ENCODE assay signal across 16 cellular contexts in the genomic region with DNA sequence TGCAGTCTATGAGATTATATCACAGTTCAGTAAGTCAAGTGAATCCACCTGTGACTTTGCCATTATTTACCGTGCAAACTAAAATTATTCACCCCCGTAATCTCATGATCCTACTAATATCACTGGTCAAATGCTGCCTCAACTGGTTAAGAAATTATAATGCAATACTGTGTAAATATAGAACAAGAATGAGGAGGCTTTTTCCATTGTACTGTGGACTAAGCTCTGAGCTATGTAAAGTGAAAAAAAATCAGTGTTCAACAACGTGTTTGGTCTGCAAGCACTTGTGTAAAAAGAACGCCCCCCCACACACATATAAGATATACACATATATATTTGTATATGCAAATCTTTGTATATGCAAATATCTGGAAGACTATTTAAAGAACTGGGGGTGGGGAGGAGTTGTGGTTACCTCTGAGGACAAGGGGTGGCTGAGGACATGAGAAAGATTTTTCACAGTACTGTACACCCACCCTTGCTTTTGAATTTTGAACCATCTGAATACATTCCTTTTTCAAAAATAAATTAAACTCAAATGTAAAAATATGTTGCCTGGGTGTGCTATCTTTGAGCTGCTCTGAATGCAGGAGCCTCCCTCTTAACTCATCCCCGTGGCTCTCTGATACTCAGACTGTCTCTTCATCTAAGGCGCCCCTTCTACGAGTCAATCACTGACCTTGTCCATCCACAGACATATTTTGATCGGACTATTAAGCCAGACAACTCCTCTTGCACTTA. TPM values are rescaled to one million over a fixed set of nuclear protein-coding genes. Genes with fewer than 3 reads are reported as not detected.
A peak's percentile ranks its signal among the peaks of the same experiment; 100 is the strongest.
DNase-seq lines count a peak whose midpoint lies in the region; ATAC-seq, FAIRE-seq and TF ChIP-seq lines count a peak whose summit lies in the region.
"Had no signal": no experiment of that assay in that cellular context is flagged by ENCODE, and none has a peak within 500 bp of the region (broad histone marks: within the 10 kb centered on the region; RNA-seq: fewer than 3 reads in every experiment).

No MANE protein-coding gene starts in this region.

- no peaks in the 10 kb centered on the region for H3K79me2 ChIP-seq in GM23248 (ENCODE audit: insufficient read depth)
- no peaks in the 10 kb centered on the region for H3K79me2 ChIP-seq in GM12878 (ENCODE audit: control insufficient read depth, insufficient read depth, low read length)
- no peaks in the 10 kb centered on the region for H3K79me2 ChIP-seq in neural progenitor cell (ENCODE audit: low read depth)
- H3K79me2 ChIP-seq in PC-9 (ENCODE audit: low read depth): no peaks in the 10 kb centered on the region

- H4K20me1 ChIP-seq in GM23248 (ENCODE audit: insufficient read depth) (no peaks in the 10 kb centered on the region), GM12878 (ENCODE audit: control insufficient read depth, insufficient read depth) (no peaks in the 10 kb centered on the region), neural progenitor cell (ENCODE audit: low read depth) (no peaks in the 10 kb centered on the region), PC-9 (ENCODE audit: insufficient read depth) (no peaks in the 10 kb centered on the region)

- H3K4me1 Mint-ChIP-seq in neural progenitor cell: peaks cover 2% of the 10 kb centered on the region
- peaks cover 9% of the 10 kb centered on the region for H3K4me1 Mint-ChIP-seq in activated T-cell treated with anti-CD3 and anti-CD28 coated beads, Interleukin-2, amount 50 U/mL, for 4 hours (ENCODE audit: low read depth)

- H3K9me3 ChIP-seq in GM23248 (ENCODE audit: low read depth) (no peaks in the 10 kb centered on the region), GM12878 (replicated peaks; ENCODE audit: control insufficient read depth, insufficient read depth, low read length) (no peaks in the 10 kb centered on the region), neural progenitor cell (ENCODE audit: low read depth) (no peaks in the 10 kb centered on the region), PC-9 (ENCODE audit: insufficient read depth, low read depth) (no peaks in the 10 kb centered on the region)

- RAD21 ChIA-PET in GM12878 (lab: Charles Lee; ENCODE audit: unreplicated experiment): interaction anchor here (0.7 to 2.3 kb wide), 12 partner anchors 8 to 81 kb away, joined by 3 to 11 read pairs (median 4); no protein-coding TSS in a partner anchor

- no peak for FAIRE-seq in GM12878 (lab: Jason Lieb, UNC)
- FAIRE-seq: kidney had no signal

- no peaks in the 10 kb centered on the region for H3F3A ChIP-seq in GM23248 (ENCODE audit: insufficient read depth)
- H3F3A ChIP-seq in neural progenitor cell (ENCODE audit: low read depth): no peaks in the 10 kb centered on the region
- H3F3A ChIP-seq in PC-9 (ENCODE audit: insufficient read depth, low read depth): no peaks in the 10 kb centered on the region

- no peak overlapping the region for H3K4me2 ChIP-seq in GM23248 (ENCODE audit: unreplicated experiment)
- peak overlapping the region; percentile 61 for H3K4me2 ChIP-seq in GM12878 (ENCODE audit: control insufficient read depth, insufficient read depth)
- no peak overlapping the region for H3K4me2 ChIP-seq in neural progenitor cell
- no peak overlapping the region for H3K4me2 ChIP-seq in PC-9

- H3K9me2 ChIP-seq in GM23248 (ENCODE audit: insufficient read depth): no peaks in the 10 kb centered on the region
- no peaks in the 10 kb centered on the region for H3K9me2 ChIP-seq in PC-9 (ENCODE audit: insufficient read depth)

- 47 to 53% methylated on average over 8 of the region's 8 CpGs for WGBS in GM23248 (ENCODE audit: low coverage in 1 of 2, low lambda C conversion rate in 2 of 2, missing lambda C conversion rate in 2 of 2), 2 experiments
- WGBS in GM12878 (ENCODE audit: insufficient coverage, insufficient replicate concordance, low lambda C conversion rate, missing lambda C conversion rate): 25% methylated on average over 8 of the region's 8 CpGs

- H3K27ac Mint-ChIP-seq in neural progenitor cell: no peak overlapping the region
- H3K27ac Mint-ChIP-seq: CD8-positive, alpha-beta T cell had no signal

- H3K27me3 Mint-ChIP-seq in neural progenitor cell (ENCODE audit: insufficient read depth, low read depth): no peaks in the 10 kb centered on the region
- H3K27me3 Mint-ChIP-seq in activated T-cell treated with anti-CD3 and anti-CD28 coated beads, Interleukin-2, amount 50 U/mL, for 4 hours (ENCODE audit: low read depth): no peaks in the 10 kb centered on the region

- POLR2A ChIA-PET in GM10248 (lab: Yijun Ruan, JAX) (interaction anchor here (0.5 to 0.7 kb wide), 2 partner anchors 21 to 52 kb away, joined by 4 read pairs; no protein-coding TSS in a partner anchor), GM12878 (lab: Charles Lee) (interaction anchor here (0.6 to 1.4 kb wide), 8 partner anchors 11 to 74 kb away, joined by 3 to 5 read pairs (median 3); no protein-coding TSS in a partner anchor), PC-9 (lab: Charles Lee; ENCODE audit: unreplicated experiment) (interaction anchor here (0.8 kb wide), 1 partner anchor 171 kb away, joined by 4 read pairs; no protein-coding TSS in a partner anchor)

- BruUV-seq in GM12878 (replicated peaks; lab: Mats Ljungman, UMichigan) (no TSS peak), PC-9 (replicated peaks; lab: Mats Ljungman, UMichigan) (no TSS peak)

- in situ Hi-C loops in GM23248 (cut with MboI) (no loop called here), GM12878 (cut with MboI) (no loop called here)

- TF ChIP-seq RAD21 in GM12878 (IDR thresholded peaks at IDR 0.05; ENCODE audit: insufficient read depth, low read depth, low read length): no peak

- H3K27ac ChIP-seq in GM23248 (no peak overlapping the region), GM12878 (ENCODE audit: control insufficient read depth, insufficient read depth) (no peak overlapping the region), neural progenitor cell (no peak overlapping the region), PC-9 (no peak overlapping the region)
- H3K27ac ChIP-seq: SK-N-MC had no signal

- H3K9ac ChIP-seq in GM23248: no peak overlapping the region
- H3K9ac ChIP-seq in GM12878 (ENCODE audit: control insufficient read depth, insufficient read depth, low read length): no peak overlapping the region
- H3K9ac ChIP-seq in neural progenitor cell: no peak overlapping the region

- CTCF ChIA-PET in GM10248 (lab: Yijun Ruan, JAX): interaction anchor here (0.9 to 2.1 kb wide), 7 partner anchors 9 to 82 kb away, joined by 3 to 8 read pairs (median 4); a partner anchor contains a TSS
- CTCF ChIA-PET in GM12878 (lab: Yijun Ruan, JAX): interaction anchor here (0.6 to 2.1 kb wide), 7 partner anchors 11 to 874 kb away, joined by 3 to 7 read pairs (median 4); no protein-coding TSS in a partner anchor
- CTCF ChIA-PET in PC-9 (lab: Charles Lee): interaction anchor here (0.6 kb wide), 1 partner anchor 42 kb away, joined by 4 read pairs; no protein-coding TSS in a partner anchor

- TF ChIP-seq CTCF in GM10248 (IDR thresholded peaks at IDR 0.05; ENCODE audit: control extremely low read depth, extremely low read depth, low read depth, missing control alignments): no peak
- no peak for TF ChIP-seq CTCF in GM12878 (IDR thresholded peaks at IDR 0.05 in 2 of 3, conservative IDR thresholded peaks at IDR 0.05 in 1 of 3; ENCODE audit: control insufficient read depth in 2 of 3, extremely low read depth in 1 of 3, insufficient read depth in 1 of 3, low read depth in 3 of 3, low read length in 3 of 3)
- TF ChIP-seq CTCF in neural progenitor cell (IDR thresholded peaks at IDR 0.05): no peak
- no peak for TF ChIP-seq CTCF in PC-9 (conservative IDR thresholded peaks at IDR 0.05)

- no peak overlapping the region for H3K4me3 Mint-ChIP-seq in neural progenitor cell
- H3K4me3 Mint-ChIP-seq in activated T-cell treated with anti-CD3 and anti-CD28 coated beads, Interleukin-2, amount 50 U/mL, for 4 hours: no peak overlapping the region
- H3K4me3 Mint-ChIP-seq: CD8-positive, alpha-beta T cell; nephron had no signal

- SMC1A ChIA-PET in GM12878 (lab: Charles Lee; ENCODE audit: uncharacterized antibody, unreplicated experiment): interaction anchor here (0.6 to 3.1 kb wide), 21 partner anchors 8 to 123 kb away, joined by 3 to 12 read pairs (median 4); no protein-coding TSS in a partner anchor

- no peaks in the 10 kb centered on the region for H3K27me3 ChIP-seq in GM23248 (replicated peaks; ENCODE audit: insufficient read depth)
- no peaks in the 10 kb centered on the region for H3K27me3 ChIP-seq in GM12878 (replicated peaks in 1 of 2; ENCODE audit: control insufficient read depth in 2 of 2, insufficient read depth in 2 of 2, low read length in 1 of 2)
- no peaks in the 10 kb centered on the region for H3K27me3 ChIP-seq in neural progenitor cell
- H3K27me3 ChIP-seq in PC-9 (ENCODE audit: insufficient read depth, low read depth): no peaks in the 10 kb centered on the region
- H3K27me3 ChIP-seq: dorsolateral prefrontal cortex had no signal

- DNase-seq in GM10248 (ENCODE audit: extremely low spot score) (peak; percentile 43), GM23248 (peak; percentile 31), GM12878 (ENCODE audit: low read depth, low spot score) (no peak), neural progenitor cell (ENCODE audit: low spot score) (no peak), PC-9 (no peak)
- DNase-seq in activated T-cell treated with anti-CD3 and anti-CD28 coated beads, Interleukin-2, amount 50 U/mL, for 4 hours: no peak
- DNase-seq: amniotic stem cell; CD8-positive, alpha-beta T cell; kidney; NCI-H1436 treated with DMSO at 0.1 percent for 48 hours; NCI-H748 treated with DMSO at 0.1 percent for 48 hours had no signal

- H3K36me3 ChIP-seq in GM23248 (ENCODE audit: low read depth) (no peaks in the 10 kb centered on the region), GM12878 (ENCODE audit: control insufficient read depth in 2 of 2, insufficient read depth in 2 of 2, low read length in 1 of 2) (no peaks in the 10 kb centered on the region), neural progenitor cell (no peaks in the 10 kb centered on the region), PC-9 (ENCODE audit: low read depth) (no peaks in the 10 kb centered on the region)

- no peaks in the 10 kb centered on the region for H3K36me3 Mint-ChIP-seq in neural progenitor cell
- no peaks in the 10 kb centered on the region for H3K36me3 Mint-ChIP-seq in activated T-cell treated with anti-CD3 and anti-CD28 coated beads, Interleukin-2, amount 50 U/mL, for 4 hours (ENCODE audit: insufficient read depth)
- H3K36me3 Mint-ChIP-seq: CD8-positive, alpha-beta T cell had no signal

- no peak for TF ChIP-seq POLR2A in GM12878 (IDR thresholded peaks at IDR 0.05; ENCODE audit: low read depth, low read length)

- no peak overlapping the region for H3K4me3 ChIP-seq in GM23248
- H3K4me3 ChIP-seq in GM12878: peak overlapping the region; percentile 39; the same call in 1 of the 2 replicates
- H3K4me3 ChIP-seq in neural progenitor cell: no peak overlapping the region
- H3K4me3 ChIP-seq in PC-9: no peak overlapping the region
- H3K4me3 ChIP-seq: dorsolateral prefrontal cortex, SK-N-MC had no signal

- H3K4me1 ChIP-seq in GM23248 (ENCODE audit: insufficient read depth) (no peaks in the 10 kb centered on the region), GM12878 (ENCODE audit: control insufficient read depth, insufficient read depth, low read length) (peaks cover 20% of the 10 kb centered on the region), neural progenitor cell (no peaks in the 10 kb centered on the region), PC-9 (replicated peaks; ENCODE audit: insufficient read depth) (no peaks in the 10 kb centered on the region)

- ATAC-seq in GM12878 (peak; percentile 78), HG03175 (IDR thresholded peaks at IDR 0.05; ENCODE audit: unreplicated experiment) (no peak), GM21619 (IDR thresholded peaks at IDR 0.05; ENCODE audit: unreplicated experiment) (no peak)
- no peak for ATAC-seq in activated T-cell treated with anti-CD3 and anti-CD28 coated beads, Interleukin-2, amount 50 U/mL, for 4 hours
- ATAC-seq: CD8-positive, alpha-beta T cell had no signal

- H3K9me3 Mint-ChIP-seq in neural progenitor cell: no peaks in the 10 kb centered on the region
- no peaks in the 10 kb centered on the region for H3K9me3 Mint-ChIP-seq in activated T-cell treated with anti-CD3 and anti-CD28 coated beads, Interleukin-2, amount 50 U/mL, for 4 hours
- H3K9me3 Mint-ChIP-seq: CD8-positive, alpha-beta T cell; nephron had no signal

- intact Hi-C loops in GM12878 (cut with micrococcal nuclease; ENCODE audit: unreplicated experiment) (no loop called here), PC-9 (cut with micrococcal nuclease; ENCODE audit: unreplicated experiment) (no loop called here)

- TF ChIP-seq EP300 in GM12878 (IDR thresholded peaks at IDR 0.05; ENCODE audit: borderline replicate concordance in 1 of 2, control insufficient read depth in 1 of 2, low read depth in 2 of 2, low read length in 2 of 2): no peak

- H2AFZ ChIP-seq in GM23248 (no peak overlapping the region), GM12878 (ENCODE audit: control insufficient read depth, low read depth, low read length) (no peak overlapping the region; the same call in 1 of the 2 replicates), neural progenitor cell (replicated peaks) (peak overlapping the region; percentile 45), PC-9 (no peak overlapping the region)

RNA-seq across cellular contexts. Expression of a gene that starts 57.0 kb away (rescaled TPM):
- total RNA-seq in GM23248 (2014; rRNA removed; shearing (Covaris generic)): 379 and 430 TPM in 2 replicates
- polyA plus RNA-seq in GM23248 (2016; fragmentation: Nextera tagmentation; extraction: Ambion mirVana) (292 and 376 TPM in 2 replicates), GM12878 (2011; rRNA removed) (909 and 1,265 TPM in 2 replicates), GM12878 (2014; fragmentation: Illumina TruSeq; extraction: Trizol) (547 and 710 TPM in 2 replicates), GM12878 (2014; fragmentation: Nextera tagmentation; extraction: Ambion mirVana) (100 to 1,000 TPM; 268 to 424 TPM), GM12878 (2014; rRNA removed) (180 and 224 TPM in 2 replicates), GM12878 (2016; fragmentation: Nextera tagmentation; extraction: Ambion mirVana) (100 to 1,000 TPM; 232 to 423 TPM)
- 309 and 320 TPM in 2 replicates for total RNA-seq in GM12878 (2013; cell fraction: nucleolus; rRNA removed)
- total RNA-seq in GM12878 (2014; rRNA removed) (334 and 416 TPM in 2 replicates), GM12878 (2014; rRNA removed; fragmentation: Illumina TruSeq; extraction: Trizol) (390 and 401 TPM in 2 replicates), GM12878 (2021) (348 and 360 TPM in 2 replicates), neural progenitor cell (ENCODE audit: low replicate concordance) (211 and 540 TPM in 2 replicates), PC-9 (2021) (149 and 201 TPM in 2 replicates)
- 133 TPM for polyA plus RNA-seq in GM12878 (2011; ENCODE audit: low read depth)
- 152 and 181 TPM in 2 replicates for polyA plus RNA-seq in GM12878 (2011; cell fraction: cytosol; rRNA removed)
- polyA plus RNA-seq in GM12878 (2011; cell fraction: nucleus; rRNA removed): 120 and 153 TPM in 2 replicates
- polyA plus RNA-seq in GM12878 (2012): 252 and 315 TPM in 2 replicates
- polyA minus RNA-seq in GM12878 (2011; rRNA and poly(A)+ RNA removed): 326 and 414 TPM in 2 replicates
- 268 and 284 TPM in 2 replicates for polyA minus RNA-seq in GM12878 (2011; cell fraction: cytosol; rRNA and poly(A)+ RNA removed)
- polyA minus RNA-seq in GM12878 (2011; cell fraction: nucleus; rRNA and poly(A)+ RNA removed): 63.8 and 72.4 TPM in 2 replicates
- 100 to 1,000 TPM; 294 to 337 (median 297) TPM for total RNA-seq in activated T-cell treated with anti-CD3 and anti-CD28 coated beads, Interleukin-2, amount 50 U/mL, for 4 hours

Comparison
In these comparisons a context has a peak if more than half of its experiments do, and no peak if none do; other contexts are left out.
1. DNase-seq: peak in GM10248 (single experiment) and GM23248 (single experiment); none in GM12878 (single experiment), neural progenitor cell (single experiment), activated T-cell treated with anti-CD3 and anti-CD28 coated beads, Interleukin-2, amount 50 U/mL, for 4 hours (single experiment) and PC-9 (0 of 2).